ENCODE assay signal across 20 cellular contexts in the genomic region with DNA sequence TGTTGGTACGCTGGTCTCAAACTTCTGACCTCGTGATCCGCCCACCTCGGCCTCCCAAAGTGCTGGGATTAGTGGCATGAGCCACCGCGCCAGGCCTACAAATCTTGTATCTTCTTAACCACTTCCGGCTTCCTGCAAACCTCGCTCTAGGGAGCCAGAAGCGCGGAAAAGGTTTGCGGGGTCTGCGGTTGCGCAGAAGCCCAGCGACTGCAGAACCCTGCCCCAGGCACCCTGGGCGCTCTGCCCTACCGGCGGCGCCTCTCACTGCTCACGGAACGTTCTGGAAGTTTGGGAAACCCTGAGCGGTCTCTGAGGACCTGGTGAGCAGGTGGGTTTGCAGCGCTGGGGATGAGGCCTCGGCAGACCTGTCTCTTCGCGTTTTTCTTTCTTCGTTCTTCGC. TPM values are rescaled to one million over a fixed set of nuclear protein-coding genes. Genes with fewer than 3 reads are reported as not detected.
A peak's percentile ranks its signal among the peaks of the same experiment; 100 is the strongest.
DNase-seq lines count a peak whose midpoint lies in the region; ATAC-seq and TF ChIP-seq lines count a peak whose summit lies in the region.
"Had no signal": no experiment of that assay in that cellular context is flagged by ENCODE, and none has a peak within 500 bp of the region (broad histone marks: within the 10 kb centered on the region; RNA-seq: fewer than 3 reads in every experiment).

A gene with protein sequence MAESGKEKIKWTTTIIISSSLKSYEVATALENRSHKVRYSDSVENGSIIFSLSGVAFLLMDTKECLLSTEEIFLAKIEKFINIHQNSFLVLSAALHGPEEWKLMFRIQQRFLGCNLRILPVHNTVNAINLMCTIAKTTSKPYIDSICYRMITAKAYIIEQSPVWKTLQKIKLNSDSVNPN (plus strand): TSS at position 195 of the 400 bp plus-strand sequence. CDS start 13,506 bp downstream, outside the sequence.

- H3K27ac ChIP-seq in IMR-90 (ENCODE audit: insufficient read depth, low read length): no peak within 1 kb of the TSS
- no peak within 1 kb of the TSS for H3K27ac ChIP-seq in osteoblast (ENCODE audit: low read depth, low read length)
- no peak within 1 kb of the TSS for H3K27ac ChIP-seq in tibial nerve
- H3K27ac ChIP-seq: C4-2B had no signal

- H3K27me3 ChIP-seq in H7 (ENCODE audit: control insufficient read depth, insufficient read depth, low read length) (no peaks in the 10 kb centered on the region), IMR-90 (ENCODE audit: control insufficient read depth, insufficient read depth, low read length) (no peaks in the 10 kb centered on the region), osteoblast (ENCODE audit: insufficient read depth, low read length) (no peaks in the 10 kb centered on the region), tibial nerve (no peaks in the 10 kb centered on the region)

- POLR2A ChIA-PET in IMR-90 (lab: Charles Lee; ENCODE audit: unreplicated experiment): no interaction called here

- H3K4me1 ChIP-seq in IMR-90 (ENCODE audit: control insufficient read depth, insufficient read depth, low read length): no peaks in the 10 kb centered on the region
- no peaks in the 10 kb centered on the region for H3K4me1 ChIP-seq in osteoblast (ENCODE audit: insufficient read depth, low read length)
- no peaks in the 10 kb centered on the region for H3K4me1 ChIP-seq in tibial nerve
- H3K4me1 ChIP-seq: Caco-2, HAP-1 had no signal

- H2AK9ac ChIP-seq in IMR-90 (replicated peaks; ENCODE audit: low read depth, low read length, poor library complexity): no peak within 1 kb of the TSS

- H2AFZ ChIP-seq in IMR-90 (replicated peaks; ENCODE audit: low read length, poor library complexity): peak within 1 kb of the TSS; percentile 43
- peak within 1 kb of the TSS; percentile 35 for H2AFZ ChIP-seq in osteoblast (ENCODE audit: low read length)

- H3K79me2 ChIP-seq in osteoblast (ENCODE audit: insufficient read depth, low read length): no peaks in the 10 kb centered on the region

- ATAC-seq in IMR-90 (ENCODE audit: low read depth) (no peak), GM18867 (IDR thresholded peaks at IDR 0.05; ENCODE audit: unreplicated experiment) (no peak)
- ATAC-seq: CD8-positive, alpha-beta T cell had no signal

- no peak within 1 kb of the TSS for H2AK5ac ChIP-seq in IMR-90 (ENCODE audit: low read depth, low read length)

- no peak within 1 kb of the TSS for H3K4ac ChIP-seq in IMR-90 (ENCODE audit: low read depth, low read length)

- no peak within 1 kb of the TSS for H3K4me3 ChIP-seq in H7 (ENCODE audit: insufficient read depth, low read depth, low read length)
- no peak within 1 kb of the TSS for H3K4me3 ChIP-seq in IMR-90 (ENCODE audit: insufficient read depth, low read depth, low read length)
- peak within 1 kb of the TSS; percentile 25 for H3K4me3 ChIP-seq in fibroblast of villous mesenchyme (ENCODE audit: low read depth, low read length)
- no peak within 1 kb of the TSS for H3K4me3 ChIP-seq in osteoblast (ENCODE audit: insufficient read depth, low read length)
- H3K4me3 ChIP-seq in tibial nerve: no peak within 1 kb of the TSS
- H3K4me3 ChIP-seq: HAP-1 had no signal

- no peak within 1 kb of the TSS for H2BK20ac ChIP-seq in IMR-90 (ENCODE audit: low read depth, low read length)

- dilution Hi-C loops in IMR-90 (cut with HindIII; ENCODE audit: low sequenced_read_pairs, unreplicated experiment): no loop called here

- H4K5ac ChIP-seq in IMR-90 (ENCODE audit: low read depth, low read length): no peak within 1 kb of the TSS

- H2BK15ac ChIP-seq in IMR-90 (ENCODE audit: low read depth, low read length): no peak within 1 kb of the TSS

- peak; percentile 15 for DNase-seq in H7
- no peak for DNase-seq in IMR-90
- DNase-seq in fibroblast of villous mesenchyme (ENCODE audit: low read depth): no peak
- no peak for DNase-seq in osteoblast (ENCODE audit: insufficient read length, low spot score, missing footprints)
- no peak for DNase-seq in GM13977 (ENCODE audit: low spot score)
- DNase-seq in C1 segment of cervical spinal cord (lab: John Stamatoyannopoulos, UW): no peak
- DNase-seq in tibial nerve (ENCODE audit: low spot score in 2 of 2): no peak
- DNase-seq: Caco-2; CD4-positive, CD25-positive, alpha-beta regulatory T cell; CD8-positive, alpha-beta T cell; DMS153; DND-41; GOT3; HFFc6 had no signal

- no peak within 1 kb of the TSS for H2BK120ac ChIP-seq in IMR-90 (ENCODE audit: low read depth, low read length)

- CTCF ChIA-PET in IMR-90 (lab: Yijun Ruan, JAX): no interaction called here

- H2BK5ac ChIP-seq in IMR-90 (ENCODE audit: low read depth, low read length, poor library complexity, severe bottlenecking): no peak within 1 kb of the TSS

- no peak within 1 kb of the TSS for H3K14ac ChIP-seq in IMR-90 (replicated peaks; ENCODE audit: low read depth, low read length)

- no peak within 1 kb of the TSS for H4K8ac ChIP-seq in IMR-90 (ENCODE audit: low read depth in 2 of 2, low read length in 2 of 2)

- H3K9ac ChIP-seq in IMR-90 (ENCODE audit: low read depth, low read length): no peak within 1 kb of the TSS

- in situ Hi-C loops in IMR-90 (cut with MboI; ENCODE audit: low sequenced_read_pairs) (no loop called here), GM13977 (cut with MboI; ENCODE audit: low pct_unique_long_range_greater_than_20kb, low sequenced_read_pairs, unreplicated experiment) (no loop called here)

- no peak within 1 kb of the TSS for H3K23ac ChIP-seq in IMR-90 (ENCODE audit: low read depth, low read length)

- TF ChIP-seq POLR2A in IMR-90 (IDR thresholded peaks at IDR 0.05; ENCODE audit: low read depth, low read length): no peak
- TF ChIP-seq POLR2A in tibial nerve (IDR thresholded peaks at IDR 0.05): no peak

- no peaks in the 10 kb centered on the region for H3K9me1 ChIP-seq in IMR-90 (ENCODE audit: insufficient read depth, low read length)

- no TSS peak for BruUV-seq in IMR-90 (replicated peaks; lab: Mats Ljungman, UMichigan)

- TF ChIP-seq RAD21 in IMR-90 (IDR thresholded peaks at IDR 0.05; ENCODE audit: low read length): no peak

- no peaks in the 10 kb centered on the region for H3K9me3 ChIP-seq in IMR-90 (ENCODE audit: control insufficient read depth, insufficient read depth, low read length)
- no peaks in the 10 kb centered on the region for H3K9me3 ChIP-seq in osteoblast (ENCODE audit: low read depth, low read length)
- H3K9me3 ChIP-seq in tibial nerve: peaks cover 0 to 5% (median 0%) of the 10 kb centered on the region in 4 donors
- H3K9me3 ChIP-seq: Caco-2, HAP-1 had no signal

- H4K20me1 ChIP-seq in IMR-90 (ENCODE audit: insufficient read depth, low read length): no peaks in the 10 kb centered on the region
- H4K20me1 ChIP-seq in osteoblast (ENCODE audit: insufficient read depth, low read length): no peaks in the 10 kb centered on the region

- no peak within 1 kb of the TSS for H4K91ac ChIP-seq in IMR-90 (ENCODE audit: insufficient read depth, low read depth, low read length)

- TF ChIP-seq EP300 in tibial nerve (IDR thresholded peaks at IDR 0.05): no peak

- 96% methylated on average over 9 of the region's 27 CpGs; no CpG with 5 or more reads in 1 of the 2 experiments for WGBS in IMR-90 (ENCODE audit: extremely low coverage in 2 of 2, insufficient read length in 1 of 2), 2 experiments
- WGBS in tibial nerve, 2 donors: 93 to 97% methylated on average over 27 of the region's 27 CpGs

- H3K18ac ChIP-seq in IMR-90 (ENCODE audit: low read depth, low read length): no peak within 1 kb of the TSS

- no peak within 1 kb of the TSS for H3K56ac ChIP-seq in IMR-90 (ENCODE audit: extremely low read depth, insufficient read depth, low read length)

- no peaks in the 10 kb centered on the region for H3K79me1 ChIP-seq in IMR-90 (ENCODE audit: low read depth in 1 of 2, low read length in 2 of 2)

- TF ChIP-seq CTCF in IMR-90 (conservative IDR thresholded peaks at IDR 0.05; ENCODE audit: low read depth, low read length) (no peak), fibroblast of villous mesenchyme (IDR thresholded peaks at IDR 0.05; ENCODE audit: insufficient read depth, low read depth, low read length) (no peak), osteoblast (IDR thresholded peaks at IDR 0.05; ENCODE audit: extremely low read depth, low read depth, low read length) (no peak), GM13977 (IDR thresholded peaks at IDR 0.05; ENCODE audit: extremely low read depth, insufficient read depth, missing control alignments) (no peak), tibial nerve (IDR thresholded peaks at IDR 0.05) (no peak)

- H3K4me2 ChIP-seq in IMR-90 (ENCODE audit: low read depth, low read length): no peak within 1 kb of the TSS
- no peak within 1 kb of the TSS for H3K4me2 ChIP-seq in osteoblast (ENCODE audit: insufficient read depth, low read length)

- intact Hi-C loops in IMR-90 (cut with micrococcal nuclease): no loop called here

- H3K36me3 ChIP-seq in H7 (replicated peaks; ENCODE audit: control insufficient read depth, insufficient read depth, low read length) (no peaks in the 10 kb centered on the region), IMR-90 (ENCODE audit: control insufficient read depth, insufficient read depth, low read length) (no peaks in the 10 kb centered on the region), osteoblast (ENCODE audit: insufficient read depth, low read length) (no peaks in the 10 kb centered on the region), tibial nerve (no peaks in the 10 kb centered on the region)
- H3K36me3 ChIP-seq: HAP-1 had no signal

TF ChIP-seq in IMR-90, 13 proteins besides CTCF, POLR2A, EP300 and RAD21 (continues in another document):
- no peak for TF ChIP-seq BHLHE40 (IDR thresholded peaks at IDR 0.05; ENCODE audit: low read depth, low read length)
- TF ChIP-seq CEBPB (IDR thresholded peaks at IDR 0.05; ENCODE audit: low read depth, low read length): no peak
- no peak for TF ChIP-seq RFX5 (IDR thresholded peaks at IDR 0.05; ENCODE audit: low read depth, low read length)
- no peak for TF ChIP-seq NFE2L2 (IDR thresholded peaks at IDR 0.05; ENCODE audit: low read depth, low read length)
- TF ChIP-seq CHD1 (IDR thresholded peaks at IDR 0.05; ENCODE audit: low read depth, low read length): no peak
- TF ChIP-seq MAZ (IDR thresholded peaks at IDR 0.05; ENCODE audit: borderline replicate concordance, low read depth, low read length): no peak
- no peak for TF ChIP-seq MAFK (IDR thresholded peaks at IDR 0.05; ENCODE audit: low read depth, low read length)
- TF ChIP-seq SMC3 (IDR thresholded peaks at IDR 0.05; ENCODE audit: low read depth, low read length): no peak

RNA-seq across cellular contexts. Expression of the gene that starts here (rescaled TPM):
- not detected in 2 replicates for total RNA-seq in H7 (2014; rRNA removed; shearing (Covaris generic))
- total RNA-seq in IMR-90 (2012; rRNA removed) (not detected in 2 replicates), fibroblast of villous mesenchyme (not detected in 2 replicates), osteoblast (not detected in 2 replicates), tibial nerve (not detected)
- not detected in 2 replicates for polyA plus RNA-seq in IMR-90 (2012; rRNA removed)
- not detected in 2 replicates for polyA plus RNA-seq in IMR-90 (2012; cell fraction: cytosol; rRNA removed)
- polyA plus RNA-seq in IMR-90 (2012; cell fraction: nucleus; rRNA removed; ENCODE audit: low replicate concordance): not detected in 2 replicates
- total RNA-seq: A172; A673; Caco-2; CD4-positive, CD25-positive, alpha-beta regulatory T cell; CD8-positive, alpha-beta T cell; HFFc6 had no signal
- polyA plus RNA-seq: BJ; CD4-positive, CD25-positive, alpha-beta regulatory T cell had no signal

Comparison
In these comparisons a context has a peak if more than half of its experiments do, and no peak if none do; other contexts are left out.
1. Peak in DNase-seq in H7; RNA of the gene not detected or under 1 TPM.